In genomic region chr12:111240374-111240773, GRCh38 we compare ENCODE assay signal across 3 cellular contexts.
TF ChIP-seq lines count a peak whose summit lies in the region.

No MANE protein-coding gene starts in this region.

TF ChIP-seq in H1, 55 proteins besides CTCF, POLR2A, EP300 and RAD21:
- no peak for TF ChIP-seq RFX5 (IDR thresholded peaks at IDR 0.05; ENCODE audit: borderline replicate concordance, low read depth, low read length)
- TF ChIP-seq YY1 (IDR thresholded peaks at IDR 0.05; ENCODE audit: low read depth, low read length), result peak; percentile 64; the same call in 1 of the 2 replicates
- no peak for TF ChIP-seq EZH2 (IDR thresholded peaks at IDR 0.05; ENCODE audit: low read depth, low read length, severe bottlenecking)

TF ChIP-seq in HepG2, 621 proteins besides CTCF, POLR2A, EP300 and RAD21:
- TF ChIP-seq ZNF614 (CRISPR knock-in tag; IDR thresholded peaks at IDR 0.05; ENCODE audit: borderline replicate concordance), result no peak
- TF ChIP-seq RARA (CRISPR knock-in tag; IDR thresholded peaks at IDR 0.05), result no peak
- no peak for TF ChIP-seq SYNCRIP (IDR thresholded peaks at IDR 0.05; ENCODE audit: insufficient read depth, low read depth, low read length)
- TF ChIP-seq ISX (CRISPR knock-in tag; conservative IDR thresholded peaks at IDR 0.05), result no peak
- no peak for TF ChIP-seq THRA (CRISPR knock-in tag; IDR thresholded peaks at IDR 0.05; ENCODE audit: borderline replicate concordance)
- no peak for TF ChIP-seq ZKSCAN8 (CRISPR knock-in tag; IDR thresholded peaks at IDR 0.05; ENCODE audit: borderline replicate concordance)
- no peak for TF ChIP-seq ZNF275 (CRISPR knock-in tag; IDR thresholded peaks at IDR 0.05; ENCODE audit: borderline replicate concordance)
- no peak for TF ChIP-seq CBX5 (CRISPR knock-in tag; IDR thresholded peaks at IDR 0.05; ENCODE audit: borderline replicate concordance)
- peak; percentile 62; the same call in 1 of the 2 replicates for TF ChIP-seq THAP9 (CRISPR knock-in tag; IDR thresholded peaks at IDR 0.05; ENCODE audit: borderline replicate concordance)

TF ChIP-seq in HEK293T, 16 proteins besides CTCF, POLR2A, EP300 and RAD21:
- TF ChIP-seq ZNF384 (IDR thresholded peaks at IDR 0.05) (no peak), SUZ12 (IDR thresholded peaks at IDR 0.05) (no peak), ELF4 (IDR thresholded peaks at IDR 0.05) (no peak), SP1 (IDR thresholded peaks at IDR 0.05) (no peak), FOXM1 (IDR thresholded peaks at IDR 0.05; ENCODE audit: borderline replicate concordance) (no peak), NFRKB (IDR thresholded peaks at IDR 0.05) (no peak), PKNOX1 (IDR thresholded peaks at IDR 0.05) (no peak), CTBP1 (IDR thresholded peaks at IDR 0.05; ENCODE audit: borderline replicate concordance) (no peak), TARDBP (IDR thresholded peaks at IDR 0.05) (no peak), L3MBTL2 (conservative IDR thresholded peaks at IDR 0.05) (no peak), BHLHE40 (IDR thresholded peaks at IDR 0.05; ENCODE audit: borderline replicate concordance) (no peak)
